ENCODE assay signal across 9 cellular contexts in the genomic region with DNA sequence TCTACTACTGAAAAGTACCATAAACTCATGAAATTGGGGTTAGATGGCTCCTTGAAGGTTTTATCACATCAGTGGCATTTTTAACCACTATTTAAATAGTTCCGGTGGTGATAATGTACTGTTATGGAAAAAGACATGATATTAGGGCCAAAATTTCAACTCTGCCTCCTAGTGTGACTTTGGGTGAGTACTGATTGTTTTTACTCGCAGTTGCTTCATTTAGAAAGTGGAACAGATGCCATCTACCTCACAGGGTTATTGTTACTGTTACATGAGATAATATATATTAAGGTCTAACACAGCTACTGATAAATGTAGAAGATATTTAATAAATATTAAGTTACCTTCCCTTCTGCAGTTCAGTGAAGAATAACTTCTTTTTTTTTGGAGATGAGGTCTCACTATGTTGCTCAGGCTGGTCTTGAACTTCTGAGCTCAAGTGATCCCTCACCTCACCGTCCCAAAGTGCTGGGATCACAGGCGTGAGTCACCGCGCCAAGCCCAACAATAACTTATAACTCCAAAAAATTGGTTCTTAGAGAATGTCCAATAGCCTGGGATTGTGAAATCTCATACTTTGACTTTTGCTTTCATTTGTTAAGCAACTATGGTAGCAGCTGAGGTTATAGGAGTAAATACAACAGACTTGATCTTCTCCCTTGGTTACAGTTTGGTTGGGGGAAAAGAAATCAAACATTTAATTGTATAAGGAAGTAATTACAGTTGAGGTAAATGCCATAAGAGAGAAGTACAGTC. TPM values are rescaled to one million over a fixed set of nuclear protein-coding genes. Genes with fewer than 3 reads are reported as not detected.
DNase-seq lines count a peak whose midpoint lies in the region; ATAC-seq and TF ChIP-seq lines count a peak whose summit lies in the region.
"Had no signal": no experiment of that assay in that cellular context is flagged by ENCODE, and none has a peak within 500 bp of the region (broad histone marks: within the 10 kb centered on the region; RNA-seq: fewer than 3 reads in every experiment).

No MANE protein-coding gene starts in this region.

- H3K4me1 ChIP-seq in mammary epithelial cell (ENCODE audit: insufficient read depth, low read length) (peaks cover 19% of the 10 kb centered on the region), mucosa of descending colon (ENCODE audit: low read depth) (peaks cover 21% of the 10 kb centered on the region)

- DNase-seq in AG09309 (ENCODE audit: low read depth) (peak; percentile 34), mammary epithelial cell (peak; percentile 20), mucosa of descending colon (no peak), HUDEP-2 (lab: John Stamatoyannopoulos, UW; ENCODE audit: unreplicated experiment in 76 of 76) (no peak), medulla oblongata (ENCODE audit: extremely low spot score) (no peak), ACHN (no peak)
- DNase-seq: NCI-H2227 treated with DMSO at 0.1 percent for 48 hours had no signal

- no peak overlapping the region for H2AFZ ChIP-seq in mammary epithelial cell (ENCODE audit: low read depth, low read length)

- no peaks in the 10 kb centered on the region for H4K20me1 ChIP-seq in mammary epithelial cell (ENCODE audit: insufficient read depth, low read length)

- intact Hi-C loops in mammary epithelial cell (cut with micrococcal nuclease) (no loop called here), mucosa of descending colon (cut with DNase I, micrococcal nuclease) (no loop called here)

- CTCF ChIA-PET in mammary epithelial cell (lab: Charles Lee; ENCODE audit: low non-redundant PET), result no interaction called here

- H3K9me3 ChIP-seq in mammary epithelial cell (replicated peaks; ENCODE audit: insufficient read depth, low read length) (no peaks in the 10 kb centered on the region), mucosa of descending colon (no peaks in the 10 kb centered on the region)

- no peaks in the 10 kb centered on the region for H3K27me3 ChIP-seq in mammary epithelial cell (ENCODE audit: insufficient read depth, low read length)

- no peak overlapping the region for H3K9ac ChIP-seq in mammary epithelial cell (ENCODE audit: insufficient read depth, low read length)

- H3K4me3 ChIP-seq in AG09309 (ENCODE audit: control insufficient read depth, low read depth, low read length) (no peak overlapping the region), mammary epithelial cell (replicated peaks in 1 of 3; ENCODE audit: insufficient read depth in 1 of 3, low read depth in 2 of 3, low read length in 3 of 3) (no peak overlapping the region), mucosa of descending colon (no peak overlapping the region)

- peaks cover 83% of the 10 kb centered on the region for H3K79me2 ChIP-seq in mammary epithelial cell (ENCODE audit: insufficient read depth, low read length)

- H3K36me3 ChIP-seq in mammary epithelial cell (ENCODE audit: insufficient read depth, low read length), result no peaks in the 10 kb centered on the region
- no peaks in the 10 kb centered on the region for H3K36me3 ChIP-seq in mucosa of descending colon (ENCODE audit: low read depth)

- no peak for TF ChIP-seq POLR2A in GM18505 (IDR thresholded peaks at IDR 0.05; ENCODE audit: borderline replicate concordance, extremely low read depth, insufficient read depth, insufficient read length)

- in situ Hi-C loops in mammary epithelial cell (cut with MboI; ENCODE audit: low sequenced_read_pairs in 2 of 2), result no loop called here
- in situ Hi-C loops in ACHN (cut with HindIII; ENCODE audit: low pct_ligation_motif_present, low pct_unique_long_range_greater_than_20kb, low sequenced_read_pairs), result no loop called here

- 96% methylated on average over 6 of the region's 6 CpGs for WGBS in mammary epithelial cell (ENCODE audit: low coverage, missing lambda C conversion rate)

- BruUV-seq in mammary epithelial cell (replicated peaks; lab: Mats Ljungman, UMichigan), result no TSS peak

- dilution Hi-C loops in mammary epithelial cell (cut with HindIII; ENCODE audit: low sequenced_read_pairs), result no loop called here

- TF ChIP-seq CTCF in AG09309 (IDR thresholded peaks at IDR 0.05; ENCODE audit: control insufficient read depth, insufficient read depth, low read depth, low read length, missing control alignments) (no peak), mammary epithelial cell (conservative IDR thresholded peaks at IDR 0.05 in 1 of 2, IDR thresholded peaks at IDR 0.05 in 1 of 2; ENCODE audit: extremely low read depth in 1 of 2, insufficient read depth in 1 of 2, low read depth in 1 of 2, low read length in 2 of 2) (no peak), mucosa of descending colon (IDR thresholded peaks at IDR 0.05) (no peak)

- no peak overlapping the region for H3K27ac ChIP-seq in mammary epithelial cell (ENCODE audit: insufficient read depth, low read depth, low read length)

- ATAC-seq in HG03108 (IDR thresholded peaks at IDR 0.05; ENCODE audit: unreplicated experiment), result peak; percentile 12
- peak; percentile 84 for ATAC-seq in mucosa of descending colon
- ATAC-seq in GM18505 (IDR thresholded peaks at IDR 0.05; ENCODE audit: unreplicated experiment), result no peak

- H3K4me2 ChIP-seq in mammary epithelial cell (ENCODE audit: insufficient read depth, low read depth, low read length), result no peak overlapping the region

RNA-seq across cellular contexts. Expression of a gene that starts 48.3 kb away (rescaled TPM):
- total RNA-seq in mammary epithelial cell (10 to 100 TPM; 39.8 to 46.0 TPM), mucosa of descending colon (10 to 100 TPM; 33.5 to 61.7 (median 34.7) TPM)
- 19.0 TPM for polyA plus RNA-seq in mammary epithelial cell
- polyA minus RNA-seq in mammary epithelial cell, result 26.4 TPM

Comparison
In these comparisons a context has a peak if more than half of its experiments do, and no peak if none do; other contexts are left out.
1. DNase-seq: peak in AG09309 (single experiment) and mammary epithelial cell (single experiment); none in mucosa of descending colon (0 of 3), HUDEP-2 (0 of 76), medulla oblongata (single experiment) and ACHN (single experiment).